25 cellular contexts compared by ENCODE assay signal in the genomic region with DNA sequence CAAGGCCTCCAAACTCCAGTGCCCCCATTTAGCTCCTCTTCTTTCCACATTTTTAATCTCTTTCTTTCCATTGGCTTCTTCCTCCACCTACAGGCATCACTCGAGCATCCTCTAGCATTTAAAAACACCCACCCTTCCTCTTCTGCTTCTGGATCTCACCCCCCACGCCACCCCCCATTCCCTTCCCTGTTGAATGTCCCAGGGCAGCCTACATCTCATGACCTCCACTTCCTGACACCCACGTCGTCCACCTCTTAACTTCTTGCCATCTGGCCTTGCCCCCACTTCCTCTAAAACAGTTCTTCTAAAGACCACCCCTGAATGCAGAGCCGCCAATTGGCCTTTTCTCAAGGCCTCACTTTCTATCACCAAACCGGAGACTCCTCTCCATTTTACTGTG. TPM values are rescaled to one million over a fixed set of nuclear protein-coding genes. Genes with fewer than 3 reads are reported as not detected.
DNase-seq lines count a peak whose midpoint lies in the region; ATAC-seq and TF ChIP-seq lines count a peak whose summit lies in the region.
"Had no signal": no experiment of that assay in that cellular context is flagged by ENCODE, and none has a peak within 500 bp of the region (broad histone marks: within the 10 kb centered on the region; RNA-seq: fewer than 3 reads in every experiment).

No MANE protein-coding gene starts in this region.

- H3K27ac ChIP-seq in HEK293 (ENCODE audit: extremely low read depth, low read depth, low read length) (no peak overlapping the region), upper lobe of right lung (no peak overlapping the region)
- H3K27ac ChIP-seq: A549, GM23248 had no signal

- DNase-seq in activated naive CD8-positive, alpha-beta T cell treated with anti-CD3 and anti-CD28 coated beads, Interleukin-2, amount 50 U/mL, for 24 hours, result no peak
- no peak for DNase-seq in activated naive CD8-positive, alpha-beta T cell treated with anti-CD3 and anti-CD28 coated beads for 36 hours
- DNase-seq in upper lobe of right lung (no peak), amniotic stem cell (lab: John Stamatoyannopoulos, UW) (no peak)
- DNase-seq: 8988T; ACHN; AML-193; BE2C; C1 segment of cervical spinal cord; CD4-positive, alpha-beta T cell; CD8-positive, alpha-beta memory T cell; DMS 273 treated with DMSO at 0.1 percent for 48 hours; DMS79; EL; GDM1; H7; HCEC 1CT had no signal

- H3K36me3 ChIP-seq in HEK293 (ENCODE audit: control insufficient read depth in 2 of 2, insufficient read depth in 1 of 2, low read length in 2 of 2) (no peaks in the 10 kb centered on the region), upper lobe of right lung (no peaks in the 10 kb centered on the region)
- H3K36me3 ChIP-seq: BE2C had no signal

- H3K36me3 Mint-ChIP-seq in activated naive CD8-positive, alpha-beta T cell treated with anti-CD3 and anti-CD28 coated beads, Interleukin-2, amount 50 U/mL, for 24 hours (ENCODE audit: low read depth), result no peaks in the 10 kb centered on the region
- no peaks in the 10 kb centered on the region for H3K36me3 Mint-ChIP-seq in activated naive CD8-positive, alpha-beta T cell treated with anti-CD3 and anti-CD28 coated beads for 36 hours
- H3K36me3 Mint-ChIP-seq in nephron (ENCODE audit: low read depth), result no peaks in the 10 kb centered on the region
- H3K36me3 Mint-ChIP-seq: CD8-positive, alpha-beta memory T cell had no signal

- H3K4me3 Mint-ChIP-seq in activated naive CD8-positive, alpha-beta T cell treated with anti-CD3 and anti-CD28 coated beads, Interleukin-2, amount 50 U/mL, for 24 hours, result no peak overlapping the region
- H3K4me3 Mint-ChIP-seq in activated naive CD8-positive, alpha-beta T cell treated with anti-CD3 and anti-CD28 coated beads for 36 hours, result no peak overlapping the region
- H3K4me3 Mint-ChIP-seq in nephron, result peak overlapping the region in 1 of 3 experiments; percentile 8
- H3K4me3 Mint-ChIP-seq: CD4-positive, alpha-beta T cell had no signal

- H3K4me1 ChIP-seq in HEK293 (ENCODE audit: control insufficient read depth, insufficient read depth, low read length), result no peaks in the 10 kb centered on the region
- peaks cover 6% of the 10 kb centered on the region for H3K4me1 ChIP-seq in upper lobe of right lung
- H3K4me1 ChIP-seq: A549, BE2C had no signal

- H3K9me3 Mint-ChIP-seq in activated naive CD8-positive, alpha-beta T cell treated with anti-CD3 and anti-CD28 coated beads, Interleukin-2, amount 50 U/mL, for 24 hours, result no peaks in the 10 kb centered on the region
- H3K9me3 Mint-ChIP-seq in activated naive CD8-positive, alpha-beta T cell treated with anti-CD3 and anti-CD28 coated beads for 36 hours, result no peaks in the 10 kb centered on the region
- no peaks in the 10 kb centered on the region for H3K9me3 Mint-ChIP-seq in nephron
- H3K9me3 Mint-ChIP-seq: CD4-positive, alpha-beta T cell; CD8-positive, alpha-beta memory T cell had no signal

- no peaks in the 10 kb centered on the region for H3K27me3 ChIP-seq in upper lobe of right lung
- H3K27me3 ChIP-seq: BE2C had no signal

- no peaks in the 10 kb centered on the region for H3K4me1 Mint-ChIP-seq in activated naive CD8-positive, alpha-beta T cell treated with anti-CD3 and anti-CD28 coated beads, Interleukin-2, amount 50 U/mL, for 24 hours
- H3K4me1 Mint-ChIP-seq in activated naive CD8-positive, alpha-beta T cell treated with anti-CD3 and anti-CD28 coated beads for 36 hours, result peaks cover 2% of the 10 kb centered on the region
- H3K4me1 Mint-ChIP-seq in nephron, result peaks cover 7% of the 10 kb centered on the region

- no peak for ATAC-seq in activated naive CD8-positive, alpha-beta T cell treated with anti-CD3 and anti-CD28 coated beads, Interleukin-2, amount 50 U/mL, for 24 hours
- ATAC-seq in upper lobe of right lung (peak; percentile 8), HG02981 (IDR thresholded peaks at IDR 0.05; ENCODE audit: unreplicated experiment) (no peak), GM18867 (IDR thresholded peaks at IDR 0.05; ENCODE audit: unreplicated experiment) (no peak)
- ATAC-seq: A549, GM12878 had no signal

- intact Hi-C loops in upper lobe of right lung (cut with DNase I), result no loop called here

- POLR2A ChIA-PET in HEK293 (lab: Yijun Ruan, JAX), result no interaction called here

- no peaks in the 10 kb centered on the region for H3K9me3 ChIP-seq in HEK293 (ENCODE audit: control insufficient read depth, insufficient read depth, low read depth, low read length)
- H3K9me3 ChIP-seq in upper lobe of right lung, result no peaks in the 10 kb centered on the region
- H3K9me3 ChIP-seq: A549, BE2C had no signal

- H3K27me3 Mint-ChIP-seq in activated naive CD8-positive, alpha-beta T cell treated with anti-CD3 and anti-CD28 coated beads, Interleukin-2, amount 50 U/mL, for 24 hours, result peaks cover 1% of the 10 kb centered on the region
- H3K27me3 Mint-ChIP-seq in activated naive CD8-positive, alpha-beta T cell treated with anti-CD3 and anti-CD28 coated beads for 36 hours, result peaks cover 3% of the 10 kb centered on the region
- peaks cover 44% of the 10 kb centered on the region for H3K27me3 Mint-ChIP-seq in nephron (ENCODE audit: low read depth)

- peak overlapping the region; percentile 16 for H3K27ac Mint-ChIP-seq in activated naive CD8-positive, alpha-beta T cell treated with anti-CD3 and anti-CD28 coated beads, Interleukin-2, amount 50 U/mL, for 24 hours
- H3K27ac Mint-ChIP-seq in activated naive CD8-positive, alpha-beta T cell treated with anti-CD3 and anti-CD28 coated beads for 36 hours, result no peak overlapping the region
- peak overlapping the region in 2 of 3 experiments; percentile 37 to 73 for H3K27ac Mint-ChIP-seq in nephron
- H3K27ac Mint-ChIP-seq: CD4-positive, alpha-beta T cell had no signal

- CTCF ChIA-PET in HEK293 (lab: Yijun Ruan, JAX), result interaction anchor here (0.5 to 14.1 kb wide), 5 partner anchors 49 to 1347 kb away, joined by 4 to 178 read pairs (median 6); partner anchors contain the start of genes GOLT1A and PLEKHA6

- no peak overlapping the region for H3K4me3 ChIP-seq in HEK293 (ENCODE audit: low read depth, low read length)
- no peak overlapping the region for H3K4me3 ChIP-seq in upper lobe of right lung
- H3K4me3 ChIP-seq: A549, GM12878, GM23248 had no signal

- TF ChIP-seq CTCF in HEK293 (tag by site-specific recombination; IDR thresholded peaks at IDR 0.05), result no peak
- no peak for TF ChIP-seq CTCF in nephron (IDR thresholded peaks at IDR 0.05; ENCODE audit: unreplicated experiment in 3 of 3)
- TF ChIP-seq CTCF in upper lobe of right lung (IDR thresholded peaks at IDR 0.05), result no peak

TF ChIP-seq in HEK293, 187 proteins besides CTCF, POLR2A, EP300 and RAD21:
- TF ChIP-seq ZNF274 (IDR thresholded peaks at IDR 0.05; ENCODE audit: low read length) (no peak), ZNF274 (tag by site-specific recombination; IDR thresholded peaks at IDR 0.05; ENCODE audit: borderline replicate concordance) (no peak), ZNF670 (tag by site-specific recombination; IDR thresholded peaks at IDR 0.05; ENCODE audit: low read depth) (no peak), SP2 (tag by site-specific recombination; IDR thresholded peaks at IDR 0.05) (no peak), ZNF561 (tag by site-specific recombination; IDR thresholded peaks at IDR 0.05; ENCODE audit: borderline replicate concordance) (no peak), ZNF266 (tag by site-specific recombination; IDR thresholded peaks at IDR 0.05; ENCODE audit: low read depth) (no peak), ZBTB10 (tag by site-specific recombination; IDR thresholded peaks at IDR 0.05) (no peak), ZXDB (tag by site-specific recombination; IDR thresholded peaks at IDR 0.05) (no peak), EGR2 (tag by site-specific recombination; IDR thresholded peaks at IDR 0.05; ENCODE audit: low read depth) (peak; percentile 99), ZFHX2 (tag by site-specific recombination; conservative IDR thresholded peaks at IDR 0.05) (peak; percentile 92)
- TF ChIP-seq, protein P1, sequence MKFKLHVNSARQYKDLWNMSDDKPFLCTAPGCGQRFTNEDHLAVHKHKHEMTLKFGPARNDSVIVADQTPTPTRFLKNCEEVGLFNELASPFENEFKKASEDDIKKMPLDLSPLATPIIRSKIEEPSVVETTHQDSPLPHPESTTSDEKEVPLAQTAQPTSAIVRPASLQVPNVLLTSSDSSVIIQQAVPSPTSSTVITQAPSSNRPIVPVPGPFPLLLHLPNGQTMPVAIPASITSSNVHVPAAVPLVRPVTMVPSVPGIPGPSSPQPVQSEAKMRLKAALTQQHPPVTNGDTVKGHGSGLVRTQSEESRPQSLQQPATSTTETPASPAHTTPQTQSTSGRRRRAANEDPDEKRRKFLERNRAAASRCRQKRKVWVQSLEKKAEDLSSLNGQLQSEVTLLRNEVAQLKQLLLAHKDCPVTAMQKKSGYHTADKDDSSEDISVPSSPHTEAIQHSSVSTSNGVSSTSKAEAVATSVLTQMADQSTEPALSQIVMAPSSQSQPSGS (tag by site-specific recombination; IDR thresholded peaks at IDR 0.05; ENCODE audit: low read depth), result no peak

RNA-seq across cellular contexts. Expression of gene ETNK2, which starts 6.1 kb away (rescaled TPM):
- total RNA-seq in activated naive CD8-positive, alpha-beta T cell treated with anti-CD3 and anti-CD28 coated beads for 36 hours, result 1 to 10 TPM; 1.5 to 1.7 TPM
- total RNA-seq in upper lobe of right lung, result 3.6 TPM
- total RNA-seq: GM12878 had no signal

RNA-seq across cellular contexts. Expression of gene REN, which starts 8.2 kb away (rescaled TPM):
- total RNA-seq in activated naive CD8-positive, alpha-beta T cell treated with anti-CD3 and anti-CD28 coated beads for 36 hours, result not detected
- 0.81 TPM for total RNA-seq in upper lobe of right lung
- total RNA-seq: CD4-positive, alpha-beta T cell; CD8-positive, alpha-beta memory T cell; GM12878; GM23248; H1; H7 had no signal

RNA-seq across cellular contexts. Expression of gene KISS1, which starts 38.3 kb away (rescaled TPM):
- not detected for total RNA-seq in activated naive CD8-positive, alpha-beta T cell treated with anti-CD3 and anti-CD28 coated beads for 36 hours
- total RNA-seq in upper lobe of right lung, result 2.9 TPM
- total RNA-seq: CD4-positive, alpha-beta T cell; CD8-positive, alpha-beta memory T cell; GM12878; GM23248; H1; H7 had no signal

RNA-seq across cellular contexts. Expression of gene GOLT1A, which starts 55.8 kb away (rescaled TPM):
- under 1 TPM in 1 of 2 experiments, not detected in 1; 0.33 TPM for total RNA-seq in activated naive CD8-positive, alpha-beta T cell treated with anti-CD3 and anti-CD28 coated beads for 36 hours
- 22.4 TPM for total RNA-seq in upper lobe of right lung
- total RNA-seq: CD8-positive, alpha-beta memory T cell; GM12878; GM23248 had no signal
